Comparison of ENCODE assay signal across 9 cellular contexts in the genomic region with DNA sequence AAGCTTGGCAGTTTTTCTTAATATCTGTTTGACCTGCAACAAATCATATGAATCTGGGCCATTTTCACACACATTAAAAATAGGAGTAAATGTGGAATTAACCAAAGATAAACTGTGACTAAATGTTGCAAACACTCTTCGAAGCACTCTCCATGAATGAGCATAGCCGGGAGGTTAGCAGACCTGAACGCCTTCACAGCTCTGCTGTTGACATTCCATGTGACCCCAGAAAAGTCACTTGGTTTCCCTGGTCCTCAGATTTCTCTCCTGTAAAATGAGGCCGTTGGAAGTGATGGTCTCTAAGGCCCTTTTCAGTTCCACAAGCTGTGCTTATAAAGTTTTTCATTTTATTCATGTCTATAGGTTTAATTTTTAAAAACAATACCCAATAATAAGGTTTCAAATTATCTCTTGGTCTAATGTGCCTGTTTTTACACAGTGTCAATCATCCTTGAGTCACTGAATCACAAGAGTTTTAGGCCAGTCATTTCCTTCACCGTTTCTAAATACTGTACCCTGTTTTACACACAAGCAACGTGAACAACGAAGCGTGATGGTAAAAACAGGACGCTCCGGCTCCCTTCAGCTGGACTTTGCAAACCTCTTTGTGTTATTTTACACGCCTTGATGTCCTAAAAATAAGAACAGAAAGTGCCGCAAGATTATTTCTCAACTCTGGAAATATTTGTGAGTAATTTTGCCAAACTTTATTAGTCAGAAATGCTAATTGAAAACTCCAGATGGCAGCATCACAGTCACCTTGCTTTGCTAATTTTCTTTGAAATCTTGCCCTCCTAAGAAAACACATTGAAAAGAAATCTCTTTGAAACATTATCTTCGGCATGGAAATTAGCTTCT. TPM values are rescaled to one million over a fixed set of nuclear protein-coding genes. Genes with fewer than 3 reads are reported as not detected.
A peak's percentile ranks its signal among the peaks of the same experiment; 100 is the strongest.
DNase-seq lines count a peak whose midpoint lies in the region; ATAC-seq, FAIRE-seq and TF ChIP-seq lines count a peak whose summit lies in the region.
"Had no signal": no experiment of that assay in that cellular context is flagged by ENCODE, and none has a peak within 500 bp of the region (broad histone marks: within the 10 kb centered on the region; RNA-seq: fewer than 3 reads in every experiment).

No MANE protein-coding gene starts in this region.

- intact Hi-C loops in endothelial cell of umbilical vein (cut with micrococcal nuclease), result no loop called here

- H3K4me3 Mint-ChIP-seq in stimulated activated naive B cell treated with anti-CD40 and anti-IgM and Interleukin-4, amounts not matched to agents 10 μg/mL and 1 μg/mL and 100 μg/mL, for 72 hours, result no peak overlapping the region
- no peak overlapping the region for H3K4me3 Mint-ChIP-seq in effector memory CD8-positive, alpha-beta T cell

- peak overlapping the region; percentile 20 for H3K27ac Mint-ChIP-seq in stimulated activated naive B cell treated with anti-CD40 and anti-IgM and Interleukin-4, amounts not matched to agents 10 μg/mL and 1 μg/mL and 100 μg/mL, for 72 hours
- H3K27ac Mint-ChIP-seq in effector memory CD8-positive, alpha-beta T cell, result no peak overlapping the region

- H3K4me1 Mint-ChIP-seq in stimulated activated naive B cell treated with anti-CD40 and anti-IgM and Interleukin-4, amounts not matched to agents 10 μg/mL and 1 μg/mL and 100 μg/mL, for 72 hours, result peaks cover 0 to 4% of the 10 kb centered on the region in 2 donors
- no peaks in the 10 kb centered on the region for H3K4me1 Mint-ChIP-seq in effector memory CD8-positive, alpha-beta T cell (ENCODE audit: low read depth in 2 of 2)

- dilution Hi-C loops in endothelial cell of umbilical vein (cut with MboI; ENCODE audit: extremely low pct_ligation_motif_present, low sequenced_read_pairs), result no loop called here

- H3K4me3 ChIP-seq in endothelial cell of umbilical vein (replicated peaks in 1 of 3; ENCODE audit: insufficient read depth in 1 of 3, low read depth in 1 of 3, low read length in 3 of 3), result no peak overlapping the region

- no peak for TF ChIP-seq CTCF in endothelial cell of umbilical vein (IDR thresholded peaks at IDR 0.05; ENCODE audit: extremely low read depth in 1 of 2, insufficient read depth in 1 of 2, low read depth in 1 of 2, low read length in 2 of 2)

- TF ChIP-seq POLR2A in endothelial cell of umbilical vein (IDR thresholded peaks at IDR 0.05; ENCODE audit: low read depth, low read length), result no peak

- H3K79me2 ChIP-seq in endothelial cell of umbilical vein (ENCODE audit: control insufficient read depth, insufficient read depth, low read length), result no peaks in the 10 kb centered on the region

- BruUV-seq in endothelial cell of umbilical vein (replicated peaks; lab: Mats Ljungman, UMichigan), result no TSS peak

- H3K27me3 Mint-ChIP-seq in stimulated activated naive B cell treated with anti-CD40 and anti-IgM and Interleukin-4, amounts not matched to agents 10 μg/mL and 1 μg/mL and 100 μg/mL, for 72 hours, result peaks cover 0 to 9% of the 10 kb centered on the region in 2 donors
- peaks cover 5 to 16% of the 10 kb centered on the region in 2 donors for H3K27me3 Mint-ChIP-seq in effector memory CD8-positive, alpha-beta T cell

- DNase-seq in endothelial cell of umbilical vein (ENCODE audit: low read depth, low spot score), result no peak
- peak; percentile 2 for DNase-seq in stimulated activated naive B cell treated with anti-CD40 and anti-IgM and Interleukin-4, amounts not matched to agents 10 μg/mL and 1 μg/mL and 100 μg/mL, for 72 hours
- DNase-seq in middle frontal gyrus (ENCODE audit: extremely low spot score, low spot score), result no peak
- no peak for DNase-seq in caudate nucleus (lab: John Stamatoyannopoulos, UW)
- no peak for DNase-seq in effector memory CD8-positive, alpha-beta T cell

- no peak overlapping the region for H3K9ac ChIP-seq in endothelial cell of umbilical vein (replicated peaks; ENCODE audit: extremely low read depth, insufficient read depth, low read length)

- POLR2A ChIA-PET in endothelial cell of umbilical vein (lab: Charles Lee), result no interaction called here

- no peaks in the 10 kb centered on the region for H3K4me1 ChIP-seq in endothelial cell of umbilical vein (ENCODE audit: control insufficient read depth, extremely low read depth, insufficient read depth, low read length)

- peaks cover 0 to 1% of the 10 kb centered on the region in 2 donors for H3K9me3 Mint-ChIP-seq in stimulated activated naive B cell treated with anti-CD40 and anti-IgM and Interleukin-4, amounts not matched to agents 10 μg/mL and 1 μg/mL and 100 μg/mL, for 72 hours
- no peaks in the 10 kb centered on the region for H3K9me3 Mint-ChIP-seq in effector memory CD8-positive, alpha-beta T cell

- no peaks in the 10 kb centered on the region for H3K9me1 ChIP-seq in endothelial cell of umbilical vein (replicated peaks; ENCODE audit: control insufficient read depth, extremely low read depth, insufficient read depth, low read length)

- no peaks in the 10 kb centered on the region for H3K36me3 ChIP-seq in endothelial cell of umbilical vein (ENCODE audit: control insufficient read depth in 2 of 2, extremely low read depth in 1 of 2, insufficient read depth in 2 of 2, low read length in 2 of 2)

- CTCF ChIA-PET in endothelial cell of umbilical vein (lab: Charles Lee), result interaction anchor here (1.0 to 1.7 kb wide), 4 partner anchors 10 to 47 kb away, joined by 3 to 8 read pairs (median 4); no protein-coding TSS in a partner anchor

- H4K20me1 ChIP-seq in endothelial cell of umbilical vein (replicated peaks; ENCODE audit: control insufficient read depth, extremely low read depth, insufficient read depth, low read length), result no peaks in the 10 kb centered on the region

- peak; percentile 70 for FAIRE-seq in endothelial cell of umbilical vein (lab: Jason Lieb, UNC)
- FAIRE-seq: islet of Langerhans had no signal

- H3K4me2 ChIP-seq in endothelial cell of umbilical vein (ENCODE audit: insufficient read depth, low read length), result no peak overlapping the region

- ATAC-seq in GM18858 (IDR thresholded peaks at IDR 0.05; ENCODE audit: unreplicated experiment), result peak; percentile 33
- ATAC-seq in HG03095 (IDR thresholded peaks at IDR 0.05; ENCODE audit: unreplicated experiment), result peak; percentile 34
- ATAC-seq in stimulated activated naive B cell treated with anti-CD40 and anti-IgM and Interleukin-4, amounts not matched to agents 10 μg/mL and 1 μg/mL and 100 μg/mL, for 72 hours (replicated peaks), result peak in 1 of 2 donors; percentile 62
- ATAC-seq in effector memory CD8-positive, alpha-beta T cell (replicated peaks), result no peak
- no peak for ATAC-seq in GM19467 (IDR thresholded peaks at IDR 0.05; ENCODE audit: unreplicated experiment)

- H2AFZ ChIP-seq in endothelial cell of umbilical vein (ENCODE audit: low read depth, low read length), result no peak overlapping the region

- no peaks in the 10 kb centered on the region for H3K9me3 ChIP-seq in endothelial cell of umbilical vein (replicated peaks; ENCODE audit: control insufficient read depth, insufficient read depth, low read length)

- H3K27ac ChIP-seq in endothelial cell of umbilical vein (ENCODE audit: insufficient read depth, low read depth, low read length) (no peak overlapping the region), caudate nucleus (ENCODE audit: low read depth, low read length) (no peak overlapping the region)

- H3K27me3 ChIP-seq in endothelial cell of umbilical vein (ENCODE audit: control insufficient read depth in 2 of 2, insufficient read depth in 2 of 2, low read length in 2 of 2), result no peaks in the 10 kb centered on the region

- H3K36me3 Mint-ChIP-seq in stimulated activated naive B cell treated with anti-CD40 and anti-IgM and Interleukin-4, amounts not matched to agents 10 μg/mL and 1 μg/mL and 100 μg/mL, for 72 hours, result no peaks in the 10 kb centered on the region
- H3K36me3 Mint-ChIP-seq in effector memory CD8-positive, alpha-beta T cell (ENCODE audit: insufficient read depth), result no peaks in the 10 kb centered on the region

TF ChIP-seq in endothelial cell of umbilical vein, 7 proteins besides CTCF, POLR2A, EP300 and RAD21:
- TF ChIP-seq GATA2 (IDR thresholded peaks at IDR 0.05; ENCODE audit: insufficient read depth, insufficient read length, low read depth, low read length), result no peak

RNA-seq across cellular contexts. Expression of a gene that starts 38.6 kb away (rescaled TPM):
- total RNA-seq in endothelial cell of umbilical vein, result 44.5 and 52.0 TPM in 2 replicates
- polyA plus RNA-seq in endothelial cell of umbilical vein, result 17.3 and 21.1 TPM in 2 replicates
- 14.8 and 15.4 TPM in 2 replicates for polyA plus RNA-seq in endothelial cell of umbilical vein (2011; cell fraction: cytosol; rRNA removed)
- polyA plus RNA-seq in endothelial cell of umbilical vein (2011; cell fraction: nucleus; rRNA removed), result 22.6 and 27.7 TPM in 2 replicates
- 25.9 and 41.7 TPM in 2 replicates for polyA plus RNA-seq in endothelial cell of umbilical vein (2012)
- polyA minus RNA-seq in endothelial cell of umbilical vein, result 124 and 136 TPM in 2 replicates
- 60.3 TPM for polyA minus RNA-seq in endothelial cell of umbilical vein (2011; cell fraction: cytosol; rRNA and poly(A)+ RNA removed)
- polyA minus RNA-seq in endothelial cell of umbilical vein (2011; cell fraction: nucleus; rRNA and poly(A)+ RNA removed), result 95.6 and 142 TPM in 2 replicates

Comparison
In these comparisons a context has a peak if more than half of its experiments do, and no peak if none do; other contexts are left out.
1. ATAC-seq: peak in GM18858 (single experiment) and HG03095 (single experiment); none in effector memory CD8-positive, alpha-beta T cell (single experiment) and GM19467 (single experiment).